In the genomic region with DNA sequence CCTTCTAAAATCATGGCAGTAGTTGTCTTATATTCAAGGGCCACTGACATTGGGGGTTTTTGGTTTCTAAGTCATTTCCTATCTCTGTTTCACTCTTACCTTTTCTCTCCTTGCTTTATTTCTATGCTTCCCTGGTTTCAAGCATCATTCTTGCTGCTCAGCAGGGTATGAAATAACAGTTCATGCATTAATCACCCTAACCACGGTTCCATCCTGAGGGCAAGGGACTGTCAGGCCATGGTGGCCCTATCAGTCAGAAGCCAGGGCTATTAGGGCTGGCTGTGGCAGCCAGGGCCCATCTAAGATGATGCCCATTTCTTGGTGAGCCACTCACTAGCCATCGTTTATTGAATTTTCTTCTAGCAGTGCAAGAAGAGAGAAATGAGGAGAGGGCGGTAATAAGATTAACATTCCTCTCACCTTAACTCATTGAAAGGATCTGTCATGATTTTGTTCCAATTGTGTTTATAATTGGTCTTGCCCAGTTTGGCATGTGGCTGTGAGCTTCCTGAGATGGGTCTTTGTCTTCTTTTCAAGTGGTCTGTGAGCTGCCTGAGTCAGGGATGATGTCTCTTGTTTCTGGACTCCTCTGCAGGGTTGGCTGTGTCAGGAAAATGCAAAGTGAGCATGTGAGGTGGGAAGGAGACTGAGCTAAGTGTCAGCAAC, we compare ENCODE assay signal across 8 cellular contexts. TPM values are rescaled to one million over a fixed set of nuclear protein-coding genes. Genes with fewer than 3 reads are reported as not detected.
DNase-seq lines count a peak whose midpoint lies in the region; ATAC-seq and TF ChIP-seq lines count a peak whose summit lies in the region.

No MANE protein-coding gene starts in this region.

- TF ChIP-seq CTCF in foreskin keratinocyte (conservative IDR thresholded peaks at IDR 0.05) (no peak), uterus (IDR thresholded peaks at IDR 0.05) (no peak)

- H3K27me3 ChIP-seq in foreskin keratinocyte: no peaks in the 10 kb centered on the region
- H3K27me3 ChIP-seq in uterus: no peaks in the 10 kb centered on the region

- no peak overlapping the region for H3K4me3 ChIP-seq in uterus

- peak overlapping the region; percentile 4 for H3K27ac ChIP-seq in foreskin keratinocyte
- no peak overlapping the region for H3K27ac ChIP-seq in uterus

- ATAC-seq in GM19395 (IDR thresholded peaks at IDR 0.05; ENCODE audit: unreplicated experiment) (peak; percentile 59), HG03575 (IDR thresholded peaks at IDR 0.05; ENCODE audit: extremely low read depth, insufficient number of reproducible peaks, low FRiP score, unreplicated experiment) (peak; percentile 49), foreskin keratinocyte (peak; percentile 47), HG03439 (IDR thresholded peaks at IDR 0.05; ENCODE audit: unreplicated experiment) (no peak)

- DNase-seq in AG20443 (ENCODE audit: low spot score): peak; percentile 27
- peak in 1 of 2 donors; percentile 70 for DNase-seq in foreskin keratinocyte
- no peak for DNase-seq in DMS114 treated with DMSO at 0.1 percent for 48 hours (lab: John Stamatoyannopoulos, UW; ENCODE audit: unreplicated experiment)
- no peak for DNase-seq in uterus
- no peak for DNase-seq in hypothalamus (lab: John Stamatoyannopoulos, UW)

- H3K4me1 ChIP-seq in foreskin keratinocyte: peaks cover 31% of the 10 kb centered on the region
- peaks cover 0 to 4% of the 10 kb centered on the region in 2 donors for H3K4me1 ChIP-seq in uterus

- no peaks in the 10 kb centered on the region for H3K9me3 ChIP-seq in uterus

- intact Hi-C loops in uterus (cut with DNase I; ENCODE audit: low total_unique reads): no loop called here

- H3K36me3 ChIP-seq in uterus: no peaks in the 10 kb centered on the region

- no peak for TF ChIP-seq POLR2A in uterus (IDR thresholded peaks at IDR 0.05)

RNA-seq across cellular contexts. Expression of gene CYSTM1, which starts 45.2 kb away (rescaled TPM):
- total RNA-seq in foreskin keratinocyte: 39.0 and 44.8 TPM in 2 replicates
- polyA plus RNA-seq in foreskin keratinocyte: 36.0 and 40.6 TPM in 2 replicates
- 10 to 100 TPM in 3 of 4 donors, 1 to 10 TPM in 1; 4.4 to 76.8 (median 45.3) TPM for total RNA-seq in uterus
